ENCODE assay signal across 15 cellular contexts in the genomic region with DNA sequence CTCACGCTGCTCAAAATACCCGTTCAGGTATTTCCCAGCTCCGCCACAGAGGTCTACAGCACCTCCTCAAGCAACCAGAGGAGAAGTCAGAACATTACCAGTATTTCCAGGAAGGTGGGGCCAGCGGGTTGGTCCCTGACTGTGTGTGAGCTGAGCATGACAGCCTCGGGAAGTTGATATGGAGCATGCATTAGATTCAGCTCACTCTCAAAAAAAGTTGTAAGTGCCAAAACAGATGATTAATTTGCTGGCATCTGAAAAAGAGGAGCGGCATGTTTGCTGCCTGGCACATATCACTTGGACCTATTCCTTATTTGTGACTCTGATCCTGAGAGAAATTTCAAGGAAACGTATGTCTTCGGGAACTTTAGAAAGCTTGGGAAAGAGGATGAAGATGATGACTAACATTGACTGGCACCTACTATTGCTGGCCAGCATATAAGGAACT. TPM values are rescaled to one million over a fixed set of nuclear protein-coding genes. Genes with fewer than 3 reads are reported as not detected.
DNase-seq lines count a peak whose midpoint lies in the region; ATAC-seq and TF ChIP-seq lines count a peak whose summit lies in the region.
"Had no signal": no experiment of that assay in that cellular context is flagged by ENCODE, and none has a peak within 500 bp of the region (broad histone marks: within the 10 kb centered on the region; RNA-seq: fewer than 3 reads in every experiment).

No MANE protein-coding gene starts in this region.

- CTCF ChIA-PET in CD8-positive, alpha-beta T cell (lab: Charles Lee), result no interaction called here

- H3K36me3 ChIP-seq in GM23338 (ENCODE audit: insufficient read depth) (no peaks in the 10 kb centered on the region), parathyroid adenoma (ENCODE audit: control insufficient read depth, insufficient read depth, low read length) (no peaks in the 10 kb centered on the region)
- H3K36me3 ChIP-seq in CD8-positive, alpha-beta T cell (ENCODE audit: insufficient read depth, low read length), result no peaks in the 10 kb centered on the region

- H3K9me2 ChIP-seq in GM23338 (ENCODE audit: insufficient read depth), result no peaks in the 10 kb centered on the region

- H2AFZ ChIP-seq in GM23338 (no peak overlapping the region), parathyroid adenoma (no peak overlapping the region)

- no peaks in the 10 kb centered on the region for H3K27me3 ChIP-seq in GM23338 (ENCODE audit: insufficient read depth)
- H3K27me3 ChIP-seq in parathyroid adenoma (ENCODE audit: control insufficient read depth, insufficient read depth, low read length), result no peaks in the 10 kb centered on the region
- H3K27me3 ChIP-seq in CD8-positive, alpha-beta T cell (ENCODE audit: insufficient read depth, low read length), result peaks cover 3% of the 10 kb centered on the region

- no peak overlapping the region for H3K27ac ChIP-seq in GM23338 (ENCODE audit: low read depth)
- no peak overlapping the region for H3K27ac ChIP-seq in parathyroid adenoma
- no peak overlapping the region for H3K27ac ChIP-seq in CD8-positive, alpha-beta T cell (ENCODE audit: low read depth, low read length)

- H3K36me3 Mint-ChIP-seq in GM23338 (ENCODE audit: low read depth), result no peaks in the 10 kb centered on the region
- H3K36me3 Mint-ChIP-seq in activated T-cell treated with anti-CD3 and anti-CD28 coated beads, Interleukin-2, amount 50 U/mL, for 24 hours (ENCODE audit: low read depth), result no peaks in the 10 kb centered on the region
- no peaks in the 10 kb centered on the region for H3K36me3 Mint-ChIP-seq in CD8-positive, alpha-beta T cell

- no peaks in the 10 kb centered on the region for H3F3A ChIP-seq in GM23338 (replicated peaks; ENCODE audit: low read depth)

- H3K27ac Mint-ChIP-seq in GM23338, result no peak overlapping the region
- H3K27ac Mint-ChIP-seq in activated T-cell treated with anti-CD3 and anti-CD28 coated beads, Interleukin-2, amount 50 U/mL, for 24 hours, result no peak overlapping the region
- H3K27ac Mint-ChIP-seq in CD8-positive, alpha-beta T cell, result no peak overlapping the region
- H3K27ac Mint-ChIP-seq: activated naive CD4-positive, alpha-beta T cell treated with anti-CD3 and anti-CD28 coated beads, Interleukin-2, amount 50 U/mL, for 24 hours had no signal

- H3K4me3 Mint-ChIP-seq in GM23338, result no peak overlapping the region
- H3K4me3 Mint-ChIP-seq in activated T-cell treated with anti-CD3 and anti-CD28 coated beads, Interleukin-2, amount 50 U/mL, for 24 hours, result no peak overlapping the region
- H3K4me3 Mint-ChIP-seq in CD8-positive, alpha-beta T cell, result no peak overlapping the region
- H3K4me3 Mint-ChIP-seq: activated naive CD4-positive, alpha-beta T cell treated with anti-CD3 and anti-CD28 coated beads, Interleukin-2, amount 50 U/mL, for 24 hours had no signal

- H3K27me3 Mint-ChIP-seq in GM23338 (ENCODE audit: insufficient read depth, low read depth, poor library complexity), result peaks cover 8% of the 10 kb centered on the region
- peaks cover 29% of the 10 kb centered on the region for H3K27me3 Mint-ChIP-seq in activated T-cell treated with anti-CD3 and anti-CD28 coated beads, Interleukin-2, amount 50 U/mL, for 24 hours
- peaks cover 20% of the 10 kb centered on the region for H3K27me3 Mint-ChIP-seq in CD8-positive, alpha-beta T cell (ENCODE audit: low read depth)

- H3K4me1 ChIP-seq in GM23338 (ENCODE audit: insufficient read depth) (peaks cover 14% of the 10 kb centered on the region; the same call in 1 of the 2 replicates), parathyroid adenoma (peaks cover 15% of the 10 kb centered on the region)
- H3K4me1 ChIP-seq in CD8-positive, alpha-beta T cell (ENCODE audit: insufficient read depth, low read length), result no peaks in the 10 kb centered on the region

- no peak overlapping the region for H3K4me3 ChIP-seq in GM23338
- H3K4me3 ChIP-seq in parathyroid adenoma (ENCODE audit: low read depth, low read length), result no peak overlapping the region
- H3K4me3 ChIP-seq in CD8-positive, alpha-beta T cell (ENCODE audit: low read depth, low read length), result no peak overlapping the region

- POLR2A ChIA-PET in CD8-positive, alpha-beta T cell (lab: Charles Lee), result no interaction called here

- H3K4me2 ChIP-seq in GM23338, result no peak overlapping the region
- H3K4me2 ChIP-seq in parathyroid adenoma (ENCODE audit: low read length), result no peak overlapping the region

- peak; percentile 92 for ATAC-seq in GM23338
- no peak for ATAC-seq in CD8-positive, alpha-beta T cell

- H4K20me1 ChIP-seq in GM23338 (replicated peaks; ENCODE audit: insufficient read depth), result no peaks in the 10 kb centered on the region

- H3K9ac ChIP-seq in parathyroid adenoma, result no peak overlapping the region

- peak; percentile 72 for DNase-seq in GM23338 (ENCODE audit: low spot score)
- peak; percentile 88 for DNase-seq in NCI-H226
- DNase-seq in glomerular visceral epithelial cell (ENCODE audit: extremely low spot score), result peak; percentile 21
- DNase-seq in activated effector memory CD4-positive, alpha-beta T cell treated with Interleukin-2 at 50 U/mL for 16 hours, result no peak
- no peak for DNase-seq in activated T-cell treated with anti-CD3 and anti-CD28 coated beads, Interleukin-2, amount 50 U/mL, for 24 hours
- no peak for DNase-seq in CD8-positive, alpha-beta T cell
- DNase-seq in stimulated activated CD4-positive, alpha-beta T cell treated with anti-CD3 and anti-CD28 coated beads, Interleukin-12 subunit alpha, Interleukin-12 subunit beta, amount 100 ng/mL, for 4 hours, result no peak
- DNase-seq: activated CD4-positive, alpha-beta T cell treated with anti-CD3 and anti-CD28 coated beads, Interleukin-2, amount 50 U/mL, for 4 hours; foreskin fibroblast; NCI-H2029; retina; substantia nigra had no signal

- no peaks in the 10 kb centered on the region for H3K9me3 Mint-ChIP-seq in GM23338
- no peaks in the 10 kb centered on the region for H3K9me3 Mint-ChIP-seq in activated T-cell treated with anti-CD3 and anti-CD28 coated beads, Interleukin-2, amount 50 U/mL, for 24 hours
- no peaks in the 10 kb centered on the region for H3K9me3 Mint-ChIP-seq in CD8-positive, alpha-beta T cell
- H3K9me3 Mint-ChIP-seq: activated naive CD4-positive, alpha-beta T cell treated with anti-CD3 and anti-CD28 coated beads, Interleukin-2, amount 50 U/mL, for 24 hours had no signal

- H3K79me2 ChIP-seq in GM23338 (replicated peaks; ENCODE audit: insufficient read depth) (no peaks in the 10 kb centered on the region), parathyroid adenoma (no peaks in the 10 kb centered on the region)

- TF ChIP-seq CTCF in GM23338 (conservative IDR thresholded peaks at IDR 0.05; ENCODE audit: low read depth in 2 of 2), result peak in 1 of 2 experiments; percentile 30; a peak in 2 of 4 replicates
- TF ChIP-seq CTCF in parathyroid adenoma (IDR thresholded peaks at IDR 0.05), result peak; percentile 24
- TF ChIP-seq CTCF in CD8-positive, alpha-beta T cell (IDR thresholded peaks at IDR 0.05), result no peak

- H3K4me1 Mint-ChIP-seq in GM23338, result peaks cover 26% of the 10 kb centered on the region
- no peaks in the 10 kb centered on the region for H3K4me1 Mint-ChIP-seq in activated T-cell treated with anti-CD3 and anti-CD28 coated beads, Interleukin-2, amount 50 U/mL, for 24 hours (ENCODE audit: low read depth)
- no peaks in the 10 kb centered on the region for H3K4me1 Mint-ChIP-seq in CD8-positive, alpha-beta T cell (ENCODE audit: low read depth)
- H3K4me1 Mint-ChIP-seq: activated naive CD4-positive, alpha-beta T cell treated with anti-CD3 and anti-CD28 coated beads, Interleukin-2, amount 50 U/mL, for 24 hours had no signal

- no peaks in the 10 kb centered on the region for H3K9me3 ChIP-seq in parathyroid adenoma (ENCODE audit: control insufficient read depth, low read length)
- H3K9me3 ChIP-seq in CD8-positive, alpha-beta T cell (ENCODE audit: low read length), result no peaks in the 10 kb centered on the region

- intact Hi-C loops in CD8-positive, alpha-beta T cell (cut with DNase I, micrococcal nuclease), result no loop called here

TF ChIP-seq in GM23338, 12 proteins besides CTCF, POLR2A, EP300 and RAD21 (continues in another document):
- TF ChIP-seq EZH2 (IDR thresholded peaks at IDR 0.05; ENCODE audit: low read depth, unreplicated experiment) (no peak), ZNF331 (CRISPR knock-in tag; IDR thresholded peaks at IDR 0.05; ENCODE audit: low read depth) (no peak)

RNA-seq across cellular contexts. Expression of a gene that starts 32.3 kb away (rescaled TPM):
- total RNA-seq in GM23338 (2014; rRNA removed; shearing (Covaris generic)), result 1.6 and 1.7 TPM in 2 replicates
- polyA plus RNA-seq in GM23338 (2016; fragmentation: Nextera tagmentation; extraction: Ambion mirVana), result 1.2 TPM in 2 replicates
- not detected for total RNA-seq in CD8-positive, alpha-beta T cell
- total RNA-seq: lung microvascular endothelial cell had no signal

Comparison
In these comparisons a context has a peak if more than half of its experiments do, and no peak if none do; other contexts are left out.
1. DNase-seq: peak in GM23338 (single experiment), NCI-H226 (single experiment) and glomerular visceral epithelial cell (single experiment); none in activated effector memory CD4-positive, alpha-beta T cell treated with Interleukin-2 at 50 U/mL for 16 hours (single experiment), activated T-cell treated with anti-CD3 and anti-CD28 coated beads, Interleukin-2, amount 50 U/mL, for 24 hours (single experiment), CD8-positive, alpha-beta T cell (0 of 7) and stimulated activated CD4-positive, alpha-beta T cell treated with anti-CD3 and anti-CD28 coated beads, Interleukin-12 subunit alpha, Interleukin-12 subunit beta, amount 100 ng/mL, for 4 hours (single experiment).